8 cellular contexts compared by ENCODE assay signal in genomic region chr22:31585161-31585859, GRCh38.
DNase-seq lines count a peak whose midpoint lies in the region; ATAC-seq, FAIRE-seq and TF ChIP-seq lines count a peak whose summit lies in the region.

No MANE protein-coding gene starts in this region.

- peaks cover 41% of the 10 kb centered on the region for H3K4me1 Mint-ChIP-seq in activated T-cell treated with anti-CD3 and anti-CD28 coated beads, Interleukin-2, amount 50 U/mL, for 4 hours (ENCODE audit: low read depth)
- peaks cover 13% of the 10 kb centered on the region for H3K4me1 Mint-ChIP-seq in type B pancreatic cell (ENCODE audit: unreplicated experiment)

- H3K4me1 ChIP-seq in right cardiac atrium (ENCODE audit: control insufficient read depth, insufficient read depth, low read length) = no peaks in the 10 kb centered on the region

- no peaks in the 10 kb centered on the region for H3K27me3 Mint-ChIP-seq in activated T-cell treated with anti-CD3 and anti-CD28 coated beads, Interleukin-2, amount 50 U/mL, for 4 hours (ENCODE audit: low read depth)
- H3K27me3 Mint-ChIP-seq in type B pancreatic cell = no peaks in the 10 kb centered on the region

- no peak for TF ChIP-seq POLR2A in GM12892 (IDR thresholded peaks at IDR 0.05; ENCODE audit: low read depth, low read length)

- peaks cover 47% of the 10 kb centered on the region for H3K36me3 Mint-ChIP-seq in activated T-cell treated with anti-CD3 and anti-CD28 coated beads, Interleukin-2, amount 50 U/mL, for 4 hours (ENCODE audit: insufficient read depth)
- peaks cover 21% of the 10 kb centered on the region for H3K36me3 Mint-ChIP-seq in type B pancreatic cell

- no peaks in the 10 kb centered on the region for H3K9me3 ChIP-seq in right cardiac atrium (ENCODE audit: control insufficient read depth, low read length)

- DNase-seq in right cardiac atrium = peak in 2 of 3 donors; percentile 41 to 58
- DNase-seq in Right ventricle myocardium inferior (ENCODE audit: missing footprints) = no peak
- no peak for DNase-seq in activated T-cell treated with anti-CD3 and anti-CD28 coated beads, Interleukin-2, amount 50 U/mL, for 4 hours
- DNase-seq in iris pigment epithelial cell (ENCODE audit: low read depth) = peak; percentile 92
- DNase-seq in type B pancreatic cell (ENCODE audit: extremely low spot score, unreplicated experiment) = no peak
- no peak for DNase-seq in substantia nigra (lab: John Stamatoyannopoulos, UW)
- DNase-seq in UCSD-AML1 (lab: John Stamatoyannopoulos, UW; ENCODE audit: unreplicated experiment) = no peak
- no peak for DNase-seq in GM12892 (ENCODE audit: insufficient read length)

- H3K4me3 ChIP-seq in right cardiac atrium (ENCODE audit: low read length) = no peak overlapping the region

- intact Hi-C loops in right cardiac atrium (cut with DNase I) = no loop called here
- intact Hi-C loops in Right ventricle myocardium inferior (cut with DNase I) = no loop called here

- H3K4me3 Mint-ChIP-seq in activated T-cell treated with anti-CD3 and anti-CD28 coated beads, Interleukin-2, amount 50 U/mL, for 4 hours = peak overlapping the region; percentile 35
- no peak overlapping the region for H3K4me3 Mint-ChIP-seq in type B pancreatic cell

- H3K27me3 ChIP-seq in right cardiac atrium (ENCODE audit: control insufficient read depth, insufficient read depth) = no peaks in the 10 kb centered on the region

- ATAC-seq in right cardiac atrium = peak; percentile 61 to 76
- no peak for ATAC-seq in Right ventricle myocardium inferior
- ATAC-seq in activated T-cell treated with anti-CD3 and anti-CD28 coated beads, Interleukin-2, amount 50 U/mL, for 4 hours = peak; percentile 46 to 66

- FAIRE-seq in GM12892 (lab: Jason Lieb, UNC) = no peak

- H3K27ac ChIP-seq in right cardiac atrium (ENCODE audit: low read length) = no peak overlapping the region
- no peak overlapping the region for H3K27ac ChIP-seq in substantia nigra (ENCODE audit: low read depth, low read length, poor library complexity, severe bottlenecking)

- 44% methylated on average over 3 of the region's 3 CpGs for WGBS in right cardiac atrium

- TF ChIP-seq CTCF in type B pancreatic cell (conservative IDR thresholded peaks at IDR 0.05) = no peak

- H3K27ac Mint-ChIP-seq in type B pancreatic cell = peak overlapping the region; percentile 43

- no peaks in the 10 kb centered on the region for H3K9me3 Mint-ChIP-seq in activated T-cell treated with anti-CD3 and anti-CD28 coated beads, Interleukin-2, amount 50 U/mL, for 4 hours
- H3K9me3 Mint-ChIP-seq in type B pancreatic cell = no peaks in the 10 kb centered on the region

Comparison
In these comparisons a context has a peak if more than half of its experiments do, and no peak if none do; other contexts are left out.
1. DNase-seq: peak in right cardiac atrium (2 of 3) and iris pigment epithelial cell (single experiment); none in Right ventricle myocardium inferior (single experiment), activated T-cell treated with anti-CD3 and anti-CD28 coated beads, Interleukin-2, amount 50 U/mL, for 4 hours (single experiment), type B pancreatic cell (single experiment), substantia nigra (0 of 49), UCSD-AML1 (single experiment) and GM12892 (single experiment).